ENCODE assay signal across 9 cellular contexts in genomic region chr12:132638541-132639408, GRCh38. TPM values are rescaled to one million over a fixed set of nuclear protein-coding genes. Genes with fewer than 3 reads are reported as not detected.
A peak's percentile ranks its signal among the peaks of the same experiment; 100 is the strongest.
DNase-seq lines count a peak whose midpoint lies in the region; ATAC-seq, FAIRE-seq and TF ChIP-seq lines count a peak whose summit lies in the region.
"Had no signal": no experiment of that assay in that cellular context is flagged by ENCODE, and none has a peak within 500 bp of the region (broad histone marks: within the 10 kb centered on the region; RNA-seq: fewer than 3 reads in every experiment).

No MANE protein-coding gene starts in this region.

- H4K20me1 ChIP-seq in HepG2 (ENCODE audit: insufficient read depth, low read length): no peaks in the 10 kb centered on the region; the same call in 1 of the 2 replicates

- no peaks in the 10 kb centered on the region for H3K9me3 ChIP-seq in HepG2 (ENCODE audit: low read length)

- no peak overlapping the region for H3K4me2 ChIP-seq in HepG2 (ENCODE audit: low read depth, low read length)

- peaks cover 30% of the 10 kb centered on the region for H3K36me3 Mint-ChIP-seq in MCF 10A (ENCODE audit: insufficient read depth, unreplicated experiment)

- H3K27ac Mint-ChIP-seq in MCF 10A (ENCODE audit: low read depth, unreplicated experiment): no peak overlapping the region

- H3K9me3 Mint-ChIP-seq in MCF 10A (ENCODE audit: unreplicated experiment): no peaks in the 10 kb centered on the region

- H3K4me3 ChIP-seq in HepG2 (replicated peaks in 1 of 3; ENCODE audit: insufficient read depth in 1 of 3, low read depth in 2 of 3, low read length in 3 of 3): no peak overlapping the region

- POLR2A ChIA-PET in MCF 10A (lab: Yijun Ruan, JAX): interaction anchor here (0.5 to 1.0 kb wide), 4 partner anchors 17 to 505 kb away, joined by 3 to 4 read pairs (median 3); no protein-coding TSS in a partner anchor
- POLR2A ChIA-PET in HepG2 (lab: Yijun Ruan, JAX): no interaction called here

- TF ChIP-seq EP300 in HepG2 (IDR thresholded peaks at IDR 0.05; ENCODE audit: low read depth in 2 of 2, low read length in 2 of 2): no peak
- no peak for TF ChIP-seq EP300 in HepG2 (CRISPR knock-in tag; IDR thresholded peaks at IDR 0.05; ENCODE audit: borderline replicate concordance)

- no peak for TF ChIP-seq POLR2A in HepG2 (IDR thresholded peaks at IDR 0.05; ENCODE audit: insufficient read depth in 1 of 2, low read depth in 2 of 2, low read length in 2 of 2)

- no peak overlapping the region for H3K4me3 Mint-ChIP-seq in MCF 10A (ENCODE audit: unreplicated experiment)

- no peak overlapping the region for H3K27ac ChIP-seq in HepG2 (ENCODE audit: extremely low read length, insufficient read depth, low read length)

- no peaks in the 10 kb centered on the region for H3K27me3 Mint-ChIP-seq in MCF 10A (ENCODE audit: insufficient read depth, unreplicated experiment)

- CTCF ChIA-PET in MCF 10A (lab: Yijun Ruan, JAX): interaction anchor here (0.6 to 3.5 kb wide), 18 partner anchors 8 to 1768 kb away, joined by 3 to 22 read pairs (median 4); no protein-coding TSS in a partner anchor
- CTCF ChIA-PET in HepG2 (lab: Yijun Ruan, JAX; ENCODE audit: low intra/inter-chr PET ratio, low total read pairs): interaction anchor here (1.3 kb wide), 1 partner anchor 38 kb away, joined by 4 read pairs; no protein-coding TSS in a partner anchor

- DNase-seq in DMS 273 (lab: John Stamatoyannopoulos, UW; ENCODE audit: unreplicated experiment) (peak; percentile 41), DMS 273 treated with DMSO at 0.1 percent for 48 hours (lab: John Stamatoyannopoulos, UW) (no peak), M059J (ENCODE audit: low read depth) (peak; percentile 16), MCF 10A (ENCODE audit: unreplicated experiment) (peak; percentile 29), HepG2 (ENCODE audit: low spot score) (peak; percentile 17), NCI-H1092 treated with DMSO at 0.1 percent for 48 hours (lab: John Stamatoyannopoulos, UW) (no peak), NCI-H187 (lab: John Stamatoyannopoulos, UW) (no peak)
- DNase-seq in stimulated activated CD4-positive, alpha-beta T cell treated with anti-CD3 and anti-CD28 coated beads, Interleukin-4, amount 100 ng/mL, for 4 hours: no peak

- 87% methylated on average over 22 of the region's 25 CpGs for WGBS in HepG2 (ENCODE audit: low lambda C conversion rate)

- no peaks in the 10 kb centered on the region for H3K4me1 ChIP-seq in HepG2 (ENCODE audit: insufficient read depth, low read length)

- no peak overlapping the region for H2AFZ ChIP-seq in HepG2 (ENCODE audit: low read length)

- no peaks in the 10 kb centered on the region for H3K79me2 ChIP-seq in HepG2 (ENCODE audit: insufficient read depth, low read length)

- H3K27me3 ChIP-seq in HepG2 (ENCODE audit: control insufficient read depth in 1 of 2, insufficient read depth in 2 of 2, low read length in 2 of 2): no peaks in the 10 kb centered on the region

- no peak; the same call in 1 of the 2 replicates for TF ChIP-seq RAD21 in HepG2 (CRISPR knock-in tag; IDR thresholded peaks at IDR 0.05)

- TF ChIP-seq CTCF in MCF 10A (IDR thresholded peaks at IDR 0.05; ENCODE audit: unreplicated experiment) (peak; percentile 76), HepG2 (CRISPR knock-in tag; IDR thresholded peaks at IDR 0.05) (peak; percentile 79)

- no peaks in the 10 kb centered on the region for H3K4me1 Mint-ChIP-seq in MCF 10A (ENCODE audit: insufficient read depth, unreplicated experiment)

- in situ Hi-C loops in HepG2 (cut with HindIII; ENCODE audit: extremely low pct_ligation_motif_present, low pct_unique_long_range_greater_than_20kb): no loop called here

- BruUV-seq in MCF 10A (replicated peaks; lab: Mats Ljungman, UMichigan) (no TSS peak), HepG2 (replicated peaks; lab: Mats Ljungman, UMichigan) (no TSS peak)

- intact Hi-C loops in MCF 10A (cut with micrococcal nuclease): loop anchor here (1.0 kb wide), 1 partner anchor 38 kb away; no protein-coding TSS in a partner anchor
- intact Hi-C loops in HepG2 (cut with micrococcal nuclease; ENCODE audit: unreplicated experiment): no loop called here

- FAIRE-seq in HepG2 (lab: Jason Lieb, UNC): peak; percentile 65
- FAIRE-seq: A204.1 had no signal

- H3K36me3 ChIP-seq in HepG2 (replicated peaks in 1 of 2; ENCODE audit: control insufficient read depth in 1 of 2, insufficient read depth in 2 of 2, low read length in 2 of 2): peaks cover 43 to 83% of the 10 kb centered on the region in 2 experiments; a peak in 4 of 5 replicates

- peak; percentile 71 for ATAC-seq in HepG2

- H3K9ac ChIP-seq in HepG2 (ENCODE audit: insufficient read depth, low read depth, low read length): no peak overlapping the region

RNA-seq across cellular contexts. Expression of gene P2RX2, which starts 20.2 kb away (rescaled TPM):
- not detected in 2 replicates for total RNA-seq in M059J (2014; rRNA removed; shearing (Covaris generic))
- total RNA-seq in MCF 10A (2022): not detected in 2 replicates
- not detected in 2 replicates for total RNA-seq in HepG2 (2016; rRNA removed; fragmentation: Illumina TruSeq; extraction: Trizol)
- not detected in 2 replicates for total RNA-seq in HepG2 (2016; cell fraction: cytosol; rRNA removed; fragmentation: Illumina TruSeq; extraction: Trizol; ENCODE audit: low read depth)
- total RNA-seq in HepG2 (2016; cell fraction: insoluble cytoplasmic fraction; rRNA removed; fragmentation: Illumina TruSeq; extraction: Trizol): not detected in 2 replicates
- not detected in 2 replicates for total RNA-seq in HepG2 (2016; cell fraction: membrane; rRNA removed; fragmentation: Illumina TruSeq; extraction: Trizol)
- not detected in 2 replicates for total RNA-seq in HepG2 (2016; cell fraction: nucleus; rRNA removed; fragmentation: Illumina TruSeq; extraction: Trizol)
- not detected in 2 replicates for polyA plus RNA-seq in HepG2 (2011; rRNA removed)
- not detected in 2 replicates for polyA plus RNA-seq in HepG2 (2011; cell fraction: cytosol; rRNA removed)
- not detected in 2 replicates for polyA plus RNA-seq in HepG2 (2011; cell fraction: nucleus; rRNA removed)
- polyA plus RNA-seq in HepG2 (2012): not detected in 2 replicates
- polyA plus RNA-seq in HepG2 (2016; cell fraction: cytosol; fragmentation: Illumina TruSeq; extraction: Trizol; ENCODE audit: low read depth): not detected in 2 replicates
- not detected in 2 replicates for polyA plus RNA-seq in HepG2 (2016; cell fraction: insoluble cytoplasmic fraction; fragmentation: Illumina TruSeq; extraction: Trizol; ENCODE audit: low read depth)
- polyA plus RNA-seq in HepG2 (2016; cell fraction: membrane; fragmentation: Illumina TruSeq; extraction: Trizol; ENCODE audit: low read depth): not detected in 2 replicates
- polyA plus RNA-seq in HepG2 (2016; cell fraction: nucleus; fragmentation: Illumina TruSeq; extraction: Trizol; ENCODE audit: insufficient read depth, low read depth): not detected in 2 replicates
- not detected in 2 replicates for polyA minus RNA-seq in HepG2 (2011; rRNA and poly(A)+ RNA removed; ENCODE audit: low replicate concordance)
- polyA minus RNA-seq in HepG2 (2011; cell fraction: cytosol; rRNA and poly(A)+ RNA removed): not detected in 2 replicates
- polyA minus RNA-seq in HepG2 (2011; cell fraction: nucleus; rRNA and poly(A)+ RNA removed): not detected in 2 replicates

RNA-seq across cellular contexts. Expression of gene LRCOL1, which starts 28.4 kb away (rescaled TPM):
- total RNA-seq in M059J (2014; rRNA removed; shearing (Covaris generic)): not detected in 2 replicates
- total RNA-seq in MCF 10A (2022) (not detected in 2 replicates), HepG2 (2016; rRNA removed; fragmentation: Illumina TruSeq; extraction: Trizol) (not detected in 2 replicates)
- total RNA-seq in HepG2 (2016; cell fraction: cytosol; rRNA removed; fragmentation: Illumina TruSeq; extraction: Trizol; ENCODE audit: low read depth): not detected in 2 replicates
- total RNA-seq in HepG2 (2016; cell fraction: insoluble cytoplasmic fraction; rRNA removed; fragmentation: Illumina TruSeq; extraction: Trizol): not detected in 2 replicates
- total RNA-seq in HepG2 (2016; cell fraction: membrane; rRNA removed; fragmentation: Illumina TruSeq; extraction: Trizol): not detected in 2 replicates
- total RNA-seq in HepG2 (2016; cell fraction: nucleus; rRNA removed; fragmentation: Illumina TruSeq; extraction: Trizol): not detected in 2 replicates
- polyA plus RNA-seq in HepG2 (2011; rRNA removed): 0.14 TPM in 1 of 2 replicates, not detected in the other
- polyA plus RNA-seq in HepG2 (2011; cell fraction: cytosol; rRNA removed): 0.05 and 0.09 TPM in 2 replicates
- polyA plus RNA-seq in HepG2 (2011; cell fraction: nucleus; rRNA removed): 0.57 TPM in 1 of 2 replicates, not detected in the other
- polyA plus RNA-seq in HepG2 (2012): not detected in 2 replicates
- polyA plus RNA-seq in HepG2 (2016; cell fraction: cytosol; fragmentation: Illumina TruSeq; extraction: Trizol; ENCODE audit: low read depth): not detected in 2 replicates
- not detected in 2 replicates for polyA plus RNA-seq in HepG2 (2016; cell fraction: insoluble cytoplasmic fraction; fragmentation: Illumina TruSeq; extraction: Trizol; ENCODE audit: low read depth)
- not detected in 2 replicates for polyA plus RNA-seq in HepG2 (2016; cell fraction: membrane; fragmentation: Illumina TruSeq; extraction: Trizol; ENCODE audit: low read depth)
- polyA plus RNA-seq in HepG2 (2016; cell fraction: nucleus; fragmentation: Illumina TruSeq; extraction: Trizol; ENCODE audit: insufficient read depth, low read depth): not detected in 2 replicates
- not detected in 2 replicates for polyA minus RNA-seq in HepG2 (2011; rRNA and poly(A)+ RNA removed; ENCODE audit: low replicate concordance)
- not detected in 2 replicates for polyA minus RNA-seq in HepG2 (2011; cell fraction: cytosol; rRNA and poly(A)+ RNA removed)
- not detected in 2 replicates for polyA minus RNA-seq in HepG2 (2011; cell fraction: nucleus; rRNA and poly(A)+ RNA removed)

RNA-seq across cellular contexts. Expression of gene POLE, which starts 48.4 kb away (rescaled TPM):
- total RNA-seq in M059J (2014; rRNA removed; shearing (Covaris generic)): 7.0 and 15.8 TPM in 2 replicates
- 36.3 and 40.4 TPM in 2 replicates for total RNA-seq in MCF 10A (2022)
- total RNA-seq in HepG2 (2016; rRNA removed; fragmentation: Illumina TruSeq; extraction: Trizol): 25.7 and 52.2 TPM in 2 replicates
- 59.1 and 64.2 TPM in 2 replicates for total RNA-seq in HepG2 (2016; cell fraction: cytosol; rRNA removed; fragmentation: Illumina TruSeq; extraction: Trizol; ENCODE audit: low read depth)
- total RNA-seq in HepG2 (2016; cell fraction: insoluble cytoplasmic fraction; rRNA removed; fragmentation: Illumina TruSeq; extraction: Trizol): 20.9 and 52.7 TPM in 2 replicates
- 57.6 and 66.6 TPM in 2 replicates for total RNA-seq in HepG2 (2016; cell fraction: membrane; rRNA removed; fragmentation: Illumina TruSeq; extraction: Trizol)
- 72.5 and 80.9 TPM in 2 replicates for total RNA-seq in HepG2 (2016; cell fraction: nucleus; rRNA removed; fragmentation: Illumina TruSeq; extraction: Trizol)
- 23.2 and 25.3 TPM in 2 replicates for polyA plus RNA-seq in HepG2 (2011; rRNA removed)
- polyA plus RNA-seq in HepG2 (2011; cell fraction: cytosol; rRNA removed): 4.8 and 9.4 TPM in 2 replicates
- polyA plus RNA-seq in HepG2 (2011; cell fraction: nucleus; rRNA removed): 134 and 225 TPM in 2 replicates
- 14.9 and 21.3 TPM in 2 replicates for polyA plus RNA-seq in HepG2 (2012)
- 4.1 and 5.2 TPM in 2 replicates for polyA plus RNA-seq in HepG2 (2016; cell fraction: cytosol; fragmentation: Illumina TruSeq; extraction: Trizol; ENCODE audit: low read depth)
- polyA plus RNA-seq in HepG2 (2016; cell fraction: insoluble cytoplasmic fraction; fragmentation: Illumina TruSeq; extraction: Trizol; ENCODE audit: low read depth): 21.3 and 29.5 TPM in 2 replicates
- polyA plus RNA-seq in HepG2 (2016; cell fraction: membrane; fragmentation: Illumina TruSeq; extraction: Trizol; ENCODE audit: low read depth): 11.4 and 13.7 TPM in 2 replicates
- 185 and 194 TPM in 2 replicates for polyA plus RNA-seq in HepG2 (2016; cell fraction: nucleus; fragmentation: Illumina TruSeq; extraction: Trizol; ENCODE audit: insufficient read depth, low read depth)
- 104 and 245 TPM in 2 replicates for polyA minus RNA-seq in HepG2 (2011; rRNA and poly(A)+ RNA removed; ENCODE audit: low replicate concordance)
- 12.9 and 22.7 TPM in 2 replicates for polyA minus RNA-seq in HepG2 (2011; cell fraction: cytosol; rRNA and poly(A)+ RNA removed)
- polyA minus RNA-seq in HepG2 (2011; cell fraction: nucleus; rRNA and poly(A)+ RNA removed): 79.4 and 111 TPM in 2 replicates

RNA-seq across cellular contexts. Expression of gene PXMP2, which starts 48.6 kb away (rescaled TPM):
- 66.4 and 83.4 TPM in 2 replicates for total RNA-seq in M059J (2014; rRNA removed; shearing (Covaris generic))
- total RNA-seq in MCF 10A (2022) (23.8 and 28.1 TPM in 2 replicates), HepG2 (2016; rRNA removed; fragmentation: Illumina TruSeq; extraction: Trizol) (38.3 and 42.9 TPM in 2 replicates)
- total RNA-seq in HepG2 (2016; cell fraction: cytosol; rRNA removed; fragmentation: Illumina TruSeq; extraction: Trizol; ENCODE audit: low read depth): 129 and 144 TPM in 2 replicates
- total RNA-seq in HepG2 (2016; cell fraction: insoluble cytoplasmic fraction; rRNA removed; fragmentation: Illumina TruSeq; extraction: Trizol): 34.3 and 45.4 TPM in 2 replicates
- total RNA-seq in HepG2 (2016; cell fraction: membrane; rRNA removed; fragmentation: Illumina TruSeq; extraction: Trizol): 94.5 and 107 TPM in 2 replicates
- 16.5 and 17.4 TPM in 2 replicates for total RNA-seq in HepG2 (2016; cell fraction: nucleus; rRNA removed; fragmentation: Illumina TruSeq; extraction: Trizol)
- polyA plus RNA-seq in HepG2 (2011; rRNA removed): 24.4 and 25.5 TPM in 2 replicates
- 21.8 and 27.1 TPM in 2 replicates for polyA plus RNA-seq in HepG2 (2011; cell fraction: cytosol; rRNA removed)
- polyA plus RNA-seq in HepG2 (2011; cell fraction: nucleus; rRNA removed): 11.1 and 15.6 TPM in 2 replicates
- polyA plus RNA-seq in HepG2 (2012): 14.0 and 18.0 TPM in 2 replicates
- polyA plus RNA-seq in HepG2 (2016; cell fraction: cytosol; fragmentation: Illumina TruSeq; extraction: Trizol; ENCODE audit: low read depth): 136 and 147 TPM in 2 replicates
- polyA plus RNA-seq in HepG2 (2016; cell fraction: insoluble cytoplasmic fraction; fragmentation: Illumina TruSeq; extraction: Trizol; ENCODE audit: low read depth): 33.1 and 37.0 TPM in 2 replicates
- 87.1 and 93.3 TPM in 2 replicates for polyA plus RNA-seq in HepG2 (2016; cell fraction: membrane; fragmentation: Illumina TruSeq; extraction: Trizol; ENCODE audit: low read depth)
- 39.4 and 39.9 TPM in 2 replicates for polyA plus RNA-seq in HepG2 (2016; cell fraction: nucleus; fragmentation: Illumina TruSeq; extraction: Trizol; ENCODE audit: insufficient read depth, low read depth)
- polyA minus RNA-seq in HepG2 (2011; rRNA and poly(A)+ RNA removed; ENCODE audit: low replicate concordance): 14.3 and 48.1 TPM in 2 replicates
- polyA minus RNA-seq in HepG2 (2011; cell fraction: cytosol; rRNA and poly(A)+ RNA removed): 4.0 and 7.8 TPM in 2 replicates
- polyA minus RNA-seq in HepG2 (2011; cell fraction: nucleus; rRNA and poly(A)+ RNA removed): 7.0 and 7.9 TPM in 2 replicates

Comparison
In these comparisons a context has a peak if more than half of its experiments do, and no peak if none do; other contexts are left out.
1. DNase-seq: peak in DMS 273 (single experiment), M059J (single experiment), MCF 10A (single experiment) and HepG2 (single experiment); none in DMS 273 treated with DMSO at 0.1 percent for 48 hours (single experiment), NCI-H1092 treated with DMSO at 0.1 percent for 48 hours (single experiment), stimulated activated CD4-positive, alpha-beta T cell treated with anti-CD3 and anti-CD28 coated beads, Interleukin-4, amount 100 ng/mL, for 4 hours (0 of 2) and NCI-H187 (0 of 2).